Comparison of ENCODE assay signal across 14 cellular contexts in the genomic region with DNA sequence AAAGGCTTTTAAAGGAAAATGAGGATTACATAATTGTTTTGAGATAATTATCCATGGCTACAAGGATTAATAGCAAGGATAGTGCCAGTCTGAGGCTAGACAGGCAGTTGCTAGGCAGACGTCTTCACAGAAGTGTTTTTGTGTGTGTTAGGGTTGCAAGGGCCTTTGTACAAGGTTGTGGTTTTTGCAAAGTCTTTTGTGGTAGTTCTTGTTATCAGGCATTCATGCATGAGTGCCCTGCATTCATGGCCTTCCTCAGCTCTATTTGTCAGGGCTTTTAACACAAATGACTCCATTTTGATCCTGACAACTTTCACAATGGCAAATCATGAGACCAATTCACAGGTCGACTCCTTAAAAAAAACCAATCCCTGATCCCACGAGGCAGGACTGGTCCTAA.
DNase-seq lines count a peak whose midpoint lies in the region; ATAC-seq, FAIRE-seq and TF ChIP-seq lines count a peak whose summit lies in the region.
"Had no signal": no experiment of that assay in that cellular context is flagged by ENCODE, and none has a peak within 500 bp of the region (broad histone marks: within the 10 kb centered on the region; RNA-seq: fewer than 3 reads in every experiment).

No MANE protein-coding gene starts in this region.

- no peaks in the 10 kb centered on the region for H3K9me3 ChIP-seq in CD8-positive, alpha-beta memory T cell (ENCODE audit: low read length)
- H3K9me3 ChIP-seq in colonic mucosa, result no peaks in the 10 kb centered on the region
- H3K9me3 ChIP-seq: esophagus squamous epithelium, left lung had no signal

- H3K4me1 ChIP-seq in CD8-positive, alpha-beta memory T cell (ENCODE audit: insufficient read depth, low read length), result no peaks in the 10 kb centered on the region
- no peaks in the 10 kb centered on the region for H3K4me1 ChIP-seq in colonic mucosa

- POLR2A ChIA-PET in CD8-positive, alpha-beta memory T cell (lab: Charles Lee), result no interaction called here

- H3K4me1 Mint-ChIP-seq in CD8-positive, alpha-beta memory T cell, result no peaks in the 10 kb centered on the region

- H3K27ac Mint-ChIP-seq in CD8-positive, alpha-beta memory T cell, result no peak overlapping the region

- H3K4me3 Mint-ChIP-seq in CD8-positive, alpha-beta memory T cell, result no peak overlapping the region

- ATAC-seq in GM18508 (IDR thresholded peaks at IDR 0.05; ENCODE audit: insufficient read depth, unreplicated experiment), result peak; percentile 54
- ATAC-seq in HG02623 (IDR thresholded peaks at IDR 0.05; ENCODE audit: unreplicated experiment), result peak; percentile 60
- ATAC-seq: left lung had no signal

- H3K9ac ChIP-seq in colonic mucosa (ENCODE audit: low read depth in 2 of 2, low read length in 2 of 2), result no peak overlapping the region

- H3K36me3 Mint-ChIP-seq in CD8-positive, alpha-beta memory T cell, result peaks cover 0 to 6% (median 3%) of the 10 kb centered on the region in 3 donors

- no peaks in the 10 kb centered on the region for H3K9me3 Mint-ChIP-seq in CD8-positive, alpha-beta memory T cell

- no peaks in the 10 kb centered on the region for H3K27me3 ChIP-seq in CD8-positive, alpha-beta memory T cell (ENCODE audit: insufficient read depth, low read length, poor library complexity, severe bottlenecking)
- no peaks in the 10 kb centered on the region for H3K27me3 ChIP-seq in colonic mucosa
- H3K27me3 ChIP-seq: esophagus squamous epithelium had no signal

- CTCF ChIA-PET in CD8-positive, alpha-beta memory T cell (lab: Charles Lee), result no interaction called here

- FAIRE-seq in H54 (lab: Jason Lieb, UNC), result no peak
- FAIRE-seq: bronchial epithelial cell, D721Med had no signal

- no peak overlapping the region for H3K27ac ChIP-seq in CD8-positive, alpha-beta memory T cell (ENCODE audit: low read depth, low read length)
- no peak overlapping the region for H3K27ac ChIP-seq in colonic mucosa
- H3K27ac ChIP-seq: esophagus squamous epithelium, left lung, SK-N-MC had no signal

- intact Hi-C loops in colonic mucosa (cut with DNase I), result no loop called here

- DNase-seq in NCI-H146 (lab: John Stamatoyannopoulos, UW) (peak; percentile 35), iris pigment epithelial cell (ENCODE audit: low read depth) (peak; percentile 48), H54 (ENCODE audit: insufficient read length, low spot score) (no peak), NCI-H2196 (lab: John Stamatoyannopoulos, UW; ENCODE audit: unreplicated experiment) (no peak), colonic mucosa (no peak)
- DNase-seq in CD8-positive, alpha-beta memory T cell, result no peak
- DNase-seq: esophagus squamous epithelium, left lung, posterior cingulate gyrus had no signal

- TF ChIP-seq CTCF in colonic mucosa (IDR thresholded peaks at IDR 0.05), result no peak

- no peak overlapping the region for H3K4me3 ChIP-seq in CD8-positive, alpha-beta memory T cell (ENCODE audit: low read length)
- H3K4me3 ChIP-seq in colonic mucosa, result no peak overlapping the region
- H3K4me3 ChIP-seq: esophagus squamous epithelium, left lung, SK-N-MC had no signal

- H3K27me3 Mint-ChIP-seq in CD8-positive, alpha-beta memory T cell, result peaks cover 9 to 12% of the 10 kb centered on the region in 2 donors

- H3K36me3 ChIP-seq in CD8-positive, alpha-beta memory T cell (ENCODE audit: insufficient read depth, low read length), result no peaks in the 10 kb centered on the region
- no peaks in the 10 kb centered on the region for H3K36me3 ChIP-seq in colonic mucosa
- H3K36me3 ChIP-seq: esophagus squamous epithelium, left lung had no signal

- TF ChIP-seq POLR2A in H54 (IDR thresholded peaks at IDR 0.05; ENCODE audit: low read depth, low read length), result no peak

Comparison
In these comparisons a context has a peak if more than half of its experiments do, and no peak if none do; other contexts are left out.
1. DNase-seq: peak in NCI-H146 (single experiment) and iris pigment epithelial cell (single experiment); none in H54 (single experiment), CD8-positive, alpha-beta memory T cell (0 of 5), NCI-H2196 (single experiment) and colonic mucosa (single experiment).